In the genomic region with DNA sequence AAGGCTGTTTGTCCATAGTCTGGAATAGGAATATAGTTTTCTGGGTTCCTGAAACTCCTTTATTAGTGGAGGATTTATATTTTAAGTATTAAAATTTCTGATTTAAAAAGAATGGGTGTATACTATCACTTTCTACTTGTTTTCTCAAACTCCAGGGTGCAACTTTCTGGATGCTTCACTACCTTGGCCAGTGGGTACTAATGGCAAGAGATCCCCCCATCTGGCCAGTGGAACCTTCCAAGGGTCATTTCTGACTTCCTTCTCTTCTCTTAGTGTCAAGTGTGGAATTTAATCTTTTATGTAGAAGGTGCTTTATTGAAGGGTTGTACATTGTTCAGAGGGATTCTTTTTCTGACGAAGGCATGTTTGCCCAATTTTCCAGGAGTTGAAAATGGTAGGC, we compare ENCODE assay signal across 26 cellular contexts.
A peak's percentile ranks its signal among the peaks of the same experiment; 100 is the strongest.
DNase-seq lines count a peak whose midpoint lies in the region; ATAC-seq, FAIRE-seq and TF ChIP-seq lines count a peak whose summit lies in the region.
"Had no signal": no experiment of that assay in that cellular context is flagged by ENCODE, and none has a peak within 500 bp of the region (broad histone marks: within the 10 kb centered on the region; RNA-seq: fewer than 3 reads in every experiment).

No MANE protein-coding gene starts in this region.

- no peak overlapping the region for H3K9ac ChIP-seq in K562 (ENCODE audit: insufficient read depth in 1 of 2, low read depth in 2 of 2, low read length in 2 of 2)
- H3K9ac ChIP-seq: BLaER1 treated with 17β-estradiol and CSF1 and Interleukin-3, amounts not matched to agents 10 nM and 100 nM had no signal

- no peaks in the 10 kb centered on the region for H3K9me3 Mint-ChIP-seq in activated naive CD4-positive, alpha-beta T cell treated with anti-CD3 and anti-CD28 coated beads, Interleukin-2, amount 50 U/mL, for 24 hours
- no peaks in the 10 kb centered on the region for H3K9me3 Mint-ChIP-seq in activated naive CD4-positive, alpha-beta T cell treated with anti-CD3 and anti-CD28 coated beads for 36 hours
- H3K9me3 Mint-ChIP-seq: CD4-positive, alpha-beta memory T cell; CD8-positive, alpha-beta memory T cell had no signal

- no peak for TF ChIP-seq EP300 in K562 (IDR thresholded peaks at IDR 0.05; ENCODE audit: low read length)

- H3K4me1 ChIP-seq in cardiac muscle cell (ENCODE audit: low read depth) (no peaks in the 10 kb centered on the region), left ventricle myocardium inferior (peaks cover 45% of the 10 kb centered on the region), K562 (replicated peaks in 1 of 2; ENCODE audit: control insufficient read depth in 2 of 2, insufficient read depth in 2 of 2, low read length in 2 of 2) (no peaks in the 10 kb centered on the region)

- no peaks in the 10 kb centered on the region for H4K20me1 ChIP-seq in K562 (replicated peaks; ENCODE audit: control insufficient read depth, insufficient read depth, low read length)
- H4K20me1 ChIP-seq: BLaER1 treated with 17β-estradiol and CSF1 and Interleukin-3, amounts not matched to agents 10 nM and 100 nM had no signal

- no peaks in the 10 kb centered on the region for H3K79me2 ChIP-seq in K562 (ENCODE audit: control insufficient read depth, insufficient read depth, low read length)

- DNase-seq in activated naive CD4-positive, alpha-beta T cell treated with anti-CD3 and anti-CD28 coated beads for 36 hours, result no peak
- DNase-seq in cardiac muscle cell (ENCODE audit: low read depth in 1 of 2, low spot score in 1 of 2) (no peak), left ventricle myocardium inferior (no peak), K562 (ENCODE audit: extremely low read depth in 1 of 4, low spot score in 3 of 4) (no peak)
- DNase-seq in stimulated activated naive CD4-positive, alpha-beta T cell treated with Interleukin-2 at 50 U/mL for 16 hours (lab: John Stamatoyannopoulos, UW), result no peak
- no peak for DNase-seq in activated CD4-positive, CD25-positive, alpha-beta regulatory T cell (lab: John Stamatoyannopoulos, UW)
- DNase-seq: AML-193; CD4-positive, alpha-beta memory T cell; CD8-positive, alpha-beta memory T cell; COR-L47; DMS 273 treated with DMSO at 0.1 percent for 48 hours; DMS153; DMS53; DMS79; DND-41; EL; GDM1 had no signal

- CTCF ChIA-PET in activated naive CD4-positive, alpha-beta T cell treated with anti-CD3 and anti-CD28 coated beads for 36 hours (lab: Charles Lee), result no interaction called here
- CTCF ChIA-PET in K562 (lab: Yijun Ruan, JAX; ENCODE audit: low intra/inter-chr PET ratio), result no interaction called here

- no peak for TF ChIP-seq POLR2A in K562 (conservative IDR thresholded peaks at IDR 0.05)

- WGBS in K562 (ENCODE audit: insufficient coverage, low coverage, missing lambda C conversion rate), result 0% methylated on average over 1 of the region's 1 CpG

- no peak overlapping the region for H3K4me3 ChIP-seq in cardiac muscle cell
- no peak overlapping the region for H3K4me3 ChIP-seq in left ventricle myocardium inferior
- no peak overlapping the region for H3K4me3 ChIP-seq in K562
- H3K4me3 ChIP-seq: A549; BLaER1 treated with 17β-estradiol and CSF1 and Interleukin-3, amounts not matched to agents 10 nM and 100 nM; GM12878 had no signal

- no peaks in the 10 kb centered on the region for H3K27me3 Mint-ChIP-seq in activated naive CD4-positive, alpha-beta T cell treated with anti-CD3 and anti-CD28 coated beads, Interleukin-2, amount 50 U/mL, for 24 hours
- H3K27me3 Mint-ChIP-seq in activated naive CD4-positive, alpha-beta T cell treated with anti-CD3 and anti-CD28 coated beads for 36 hours (ENCODE audit: low read depth), result no peaks in the 10 kb centered on the region
- H3K27me3 Mint-ChIP-seq: B cell; CD8-positive, alpha-beta memory T cell had no signal

- no peak for FAIRE-seq in K562 (lab: Jason Lieb, UNC)
- FAIRE-seq: A549, GM12878, GM12892, GM18507 had no signal

- H3K4me3 Mint-ChIP-seq in activated naive CD4-positive, alpha-beta T cell treated with anti-CD3 and anti-CD28 coated beads, Interleukin-2, amount 50 U/mL, for 24 hours, result no peak overlapping the region
- H3K4me3 Mint-ChIP-seq in activated naive CD4-positive, alpha-beta T cell treated with anti-CD3 and anti-CD28 coated beads for 36 hours, result no peak overlapping the region
- H3K4me3 Mint-ChIP-seq: B cell; CD4-positive, alpha-beta memory T cell; CD8-positive, alpha-beta memory T cell had no signal

- H3K9me3 ChIP-seq in cardiac muscle cell (ENCODE audit: low read depth) (no peaks in the 10 kb centered on the region), left ventricle myocardium inferior (replicated peaks) (no peaks in the 10 kb centered on the region), K562 (replicated peaks; ENCODE audit: control insufficient read depth, insufficient read depth, low read depth, low read length) (no peaks in the 10 kb centered on the region)
- H3K9me3 ChIP-seq: A549; BLaER1 treated with 17β-estradiol and CSF1 and Interleukin-3, amounts not matched to agents 10 nM and 100 nM had no signal

- peaks cover 5% of the 10 kb centered on the region for H3K36me3 Mint-ChIP-seq in activated naive CD4-positive, alpha-beta T cell treated with anti-CD3 and anti-CD28 coated beads, Interleukin-2, amount 50 U/mL, for 24 hours
- H3K36me3 Mint-ChIP-seq in activated naive CD4-positive, alpha-beta T cell treated with anti-CD3 and anti-CD28 coated beads for 36 hours (ENCODE audit: low read depth), result no peaks in the 10 kb centered on the region

- H2AFZ ChIP-seq in K562 (ENCODE audit: low read depth, low read length), result no peak overlapping the region

- peaks cover 26% of the 10 kb centered on the region for H3K4me1 Mint-ChIP-seq in activated naive CD4-positive, alpha-beta T cell treated with anti-CD3 and anti-CD28 coated beads, Interleukin-2, amount 50 U/mL, for 24 hours
- H3K4me1 Mint-ChIP-seq in activated naive CD4-positive, alpha-beta T cell treated with anti-CD3 and anti-CD28 coated beads for 36 hours (ENCODE audit: low read depth), result peaks cover 14% of the 10 kb centered on the region
- H3K4me1 Mint-ChIP-seq: B cell had no signal

- intact Hi-C loops in activated naive CD4-positive, alpha-beta T cell treated with anti-CD3 and anti-CD28 coated beads for 36 hours (cut with micrococcal nuclease), result no loop called here
- intact Hi-C loops in left ventricle myocardium inferior (cut with micrococcal nuclease) (no loop called here), K562 (cut with micrococcal nuclease) (no loop called here)

- H3K36me3 ChIP-seq in cardiac muscle cell, result peaks cover 83% of the 10 kb centered on the region
- H3K36me3 ChIP-seq in left ventricle myocardium inferior, result peaks cover 42% of the 10 kb centered on the region
- H3K36me3 ChIP-seq in K562 (ENCODE audit: control insufficient read depth, insufficient read depth, low read length), result no peaks in the 10 kb centered on the region
- H3K36me3 ChIP-seq: BLaER1 treated with 17β-estradiol and CSF1 and Interleukin-3, amounts not matched to agents 10 nM and 100 nM had no signal

- POLR2A ChIA-PET in K562 (lab: Yijun Ruan, JAX), result interaction anchor here (3.2 kb wide), 1 partner anchor 11 kb away, joined by 15 read pairs; no protein-coding TSS in a partner anchor

- H3K27ac ChIP-seq in cardiac muscle cell, result peak overlapping the region; percentile 62
- H3K27ac ChIP-seq in left ventricle myocardium inferior (replicated peaks), result no peak overlapping the region
- no peak overlapping the region for H3K27ac ChIP-seq in K562 (ENCODE audit: extremely low read depth, low read depth, low read length)
- H3K27ac ChIP-seq: 22Rv1; A549; BLaER1 treated with 17β-estradiol and CSF1 and Interleukin-3, amounts not matched to agents 10 nM and 100 nM; C4-2B had no signal

- peak overlapping the region; percentile 41 for H3K27ac Mint-ChIP-seq in activated naive CD4-positive, alpha-beta T cell treated with anti-CD3 and anti-CD28 coated beads, Interleukin-2, amount 50 U/mL, for 24 hours
- H3K27ac Mint-ChIP-seq in activated naive CD4-positive, alpha-beta T cell treated with anti-CD3 and anti-CD28 coated beads for 36 hours, result no peak overlapping the region
- H3K27ac Mint-ChIP-seq: B cell; CD8-positive, alpha-beta memory T cell had no signal

- ATAC-seq in K562, result no peak
- ATAC-seq: A549, GM12878 had no signal

- no peak overlapping the region for H3K4me2 ChIP-seq in K562 (ENCODE audit: insufficient read depth, low read length)
- H3K4me2 ChIP-seq: A549; BLaER1 treated with 17β-estradiol and CSF1 and Interleukin-3, amounts not matched to agents 10 nM and 100 nM had no signal

- in situ Hi-C loops in K562 (cut with MboI), result no loop called here

- TF ChIP-seq RAD21 in K562 (CRISPR knock-in tag; conservative IDR thresholded peaks at IDR 0.05 in 1 of 2, IDR thresholded peaks at IDR 0.05 in 1 of 2), result no peak

- no TSS peak for BruUV-seq in K562 (replicated peaks; lab: Mats Ljungman, UMichigan)

- no peak for TF ChIP-seq CTCF in cardiac muscle cell (IDR thresholded peaks at IDR 0.05; ENCODE audit: low read depth, low read length)
- TF ChIP-seq CTCF in left ventricle myocardium inferior (IDR thresholded peaks at IDR 0.05; ENCODE audit: borderline replicate concordance), result no peak
- no peak for TF ChIP-seq CTCF in K562 (IDR thresholded peaks at IDR 0.05 in 2 of 3, conservative IDR thresholded peaks at IDR 0.05 in 1 of 3; ENCODE audit: insufficient read depth in 2 of 3, low read depth in 1 of 3, low read length in 3 of 3)

- H3K9me1 ChIP-seq in K562 (ENCODE audit: control insufficient read depth, insufficient read depth, low read length), result no peaks in the 10 kb centered on the region

- H3K27me3 ChIP-seq in cardiac muscle cell, result no peaks in the 10 kb centered on the region
- H3K27me3 ChIP-seq in left ventricle myocardium inferior (ENCODE audit: low read depth), result no peaks in the 10 kb centered on the region
- H3K27me3 ChIP-seq in K562 (ENCODE audit: control insufficient read depth in 2 of 2, insufficient read depth in 2 of 2, low read length in 2 of 2), result peaks cover 5 to 10% of the 10 kb centered on the region in 2 experiments; a peak in 3 of 5 replicates
- H3K27me3 ChIP-seq: BLaER1 treated with 17β-estradiol and CSF1 and Interleukin-3, amounts not matched to agents 10 nM and 100 nM had no signal
